Comparison of ENCODE assay signal across 8 cellular contexts in genomic region chr1:200306954-200307754, GRCh38.
DNase-seq lines count a peak whose midpoint lies in the region; ATAC-seq, FAIRE-seq and TF ChIP-seq lines count a peak whose summit lies in the region.

No MANE protein-coding gene starts in this region.

- peak; percentile 35 for ATAC-seq in HG02798 (IDR thresholded peaks at IDR 0.05; ENCODE audit: poor library complexity, unreplicated experiment)

- H3K4me3 ChIP-seq in kidney (ENCODE audit: low read length in 2 of 2), result no peak overlapping the region

- intact Hi-C loops in kidney (cut with DNase I), result no loop called here

- no peaks in the 10 kb centered on the region for H3K9me3 ChIP-seq in kidney (ENCODE audit: control insufficient read depth in 1 of 2, low read length in 2 of 2)

- no peaks in the 10 kb centered on the region for H3K36me3 ChIP-seq in kidney (ENCODE audit: control insufficient read depth in 1 of 2, insufficient read depth in 2 of 2, low read length in 2 of 2)

- FAIRE-seq in kidney (lab: Jason Lieb, UNC) (no peak), urothelium cell line (lab: Jason Lieb, UNC) (no peak)

- DNase-seq in AG20443 (ENCODE audit: low spot score), result peak; percentile 66
- peak; percentile 59 for DNase-seq in GM10266 (ENCODE audit: extremely low spot score)
- peak; percentile 20 for DNase-seq in NCI-H2227 treated with DMSO at 0.1 percent for 48 hours (lab: John Stamatoyannopoulos, UW)
- DNase-seq in amniotic epithelial cell (ENCODE audit: low read depth), result peak; percentile 22
- DNase-seq in kidney, result no peak
- peak; percentile 63 for DNase-seq in urothelium cell line (ENCODE audit: low spot score)
- no peak for DNase-seq in stimulated activated CD4-positive, alpha-beta T cell treated with anti-CD3 and anti-CD28 coated beads, Interleukin-1b, Interleukin-23, amount 100 ng/mL, for 48 hours

- H3K9ac ChIP-seq in kidney (ENCODE audit: low read length in 2 of 2), result no peak overlapping the region

- H3K4me1 ChIP-seq in kidney (ENCODE audit: control insufficient read depth in 1 of 2, insufficient read depth in 1 of 2, low read depth in 1 of 2, low read length in 2 of 2), result no peaks in the 10 kb centered on the region

- H3K27ac ChIP-seq in kidney (ENCODE audit: low read depth in 2 of 2, low read length in 2 of 2), result no peak overlapping the region

- TF ChIP-seq CTCF in GM10266 (IDR thresholded peaks at IDR 0.05; ENCODE audit: control insufficient read depth, insufficient read depth, low read depth, missing control alignments), result peak; percentile 85
- TF ChIP-seq CTCF in kidney (IDR thresholded peaks at IDR 0.05; ENCODE audit: borderline replicate concordance, extremely low read depth, insufficient read depth), result peak; percentile 69

Comparison
In these comparisons a context has a peak if more than half of its experiments do, and no peak if none do; other contexts are left out.
1. DNase-seq: peak in AG20443 (single experiment), GM10266 (single experiment), NCI-H2227 treated with DMSO at 0.1 percent for 48 hours (single experiment), amniotic epithelial cell (single experiment) and urothelium cell line (single experiment); none in kidney (single experiment) and stimulated activated CD4-positive, alpha-beta T cell treated with anti-CD3 and anti-CD28 coated beads, Interleukin-1b, Interleukin-23, amount 100 ng/mL, for 48 hours (single experiment).